Comparison of ENCODE assay signal across 1 cellular context in the genomic region with DNA sequence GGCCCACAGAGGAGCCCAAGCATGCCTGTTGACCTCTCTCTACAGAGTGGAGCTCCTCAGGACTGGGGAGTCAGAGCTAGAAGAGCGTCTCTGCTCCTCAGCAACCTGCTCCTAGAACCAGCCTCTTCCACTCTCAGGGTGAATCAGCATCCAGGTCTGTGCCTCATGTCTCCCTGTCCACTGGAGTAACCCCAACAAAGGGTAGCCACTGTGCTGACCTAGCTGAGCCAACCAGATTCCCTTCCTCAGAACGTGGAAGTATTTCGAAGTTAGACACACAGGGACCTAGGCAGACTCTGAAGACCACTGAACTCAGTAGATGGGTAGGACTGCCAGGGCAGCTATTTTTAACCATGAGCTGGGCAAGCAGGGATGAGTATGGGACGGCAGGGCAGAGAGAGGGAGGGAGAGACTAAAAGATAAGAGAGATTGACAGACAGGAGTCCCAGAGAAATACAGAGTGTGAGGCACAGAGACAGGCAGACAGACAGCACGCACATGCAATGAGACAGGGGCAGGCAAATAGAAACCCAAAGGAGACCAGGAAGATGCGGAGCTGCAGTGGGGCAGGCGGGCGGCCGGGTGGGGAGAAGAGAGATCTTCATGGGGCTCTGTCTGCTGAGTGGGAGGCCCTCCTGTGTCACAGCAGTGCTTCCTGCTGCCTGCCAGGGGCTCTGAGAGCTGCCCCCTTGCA.
TF ChIP-seq lines count a peak whose summit lies in the region.

No MANE protein-coding gene starts in this region.

TF ChIP-seq in K562, 482 proteins besides CTCF, POLR2A, EP300 and RAD21 (continued from another document and continues in another):
- TF ChIP-seq, protein P1, sequence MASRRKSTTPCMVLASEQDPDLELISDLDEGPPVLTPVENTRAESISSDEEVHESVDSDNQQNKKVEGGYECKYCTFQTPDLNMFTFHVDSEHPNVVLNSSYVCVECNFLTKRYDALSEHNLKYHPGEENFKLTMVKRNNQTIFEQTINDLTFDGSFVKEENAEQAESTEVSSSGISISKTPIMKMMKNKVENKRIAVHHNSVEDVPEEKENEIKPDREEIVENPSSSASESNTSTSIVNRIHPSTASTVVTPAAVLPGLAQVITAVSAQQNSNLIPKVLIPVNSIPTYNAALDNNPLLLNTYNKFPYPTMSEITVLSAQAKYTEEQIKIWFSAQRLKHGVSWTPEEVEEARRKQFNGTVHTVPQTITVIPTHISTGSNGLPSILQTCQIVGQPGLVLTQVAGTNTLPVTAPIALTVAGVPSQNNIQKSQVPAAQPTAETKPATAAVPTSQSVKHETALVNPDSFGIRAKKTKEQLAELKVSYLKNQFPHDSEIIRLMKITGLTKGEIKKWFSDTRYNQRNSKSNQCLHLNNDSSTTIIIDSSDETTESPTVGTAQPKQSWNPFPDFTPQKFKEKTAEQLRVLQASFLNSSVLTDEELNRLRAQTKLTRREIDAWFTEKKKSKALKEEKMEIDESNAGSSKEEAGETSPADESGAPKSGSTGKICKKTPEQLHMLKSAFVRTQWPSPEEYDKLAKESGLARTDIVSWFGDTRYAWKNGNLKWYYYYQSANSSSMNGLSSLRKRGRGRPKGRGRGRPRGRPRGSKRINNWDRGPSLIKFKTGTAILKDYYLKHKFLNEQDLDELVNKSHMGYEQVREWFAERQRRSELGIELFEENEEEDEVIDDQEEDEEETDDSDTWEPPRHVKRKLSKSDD (conservative IDR thresholded peaks at IDR 0.05; ENCODE audit: low read length): no peak
- no peak for TF ChIP-seq BRF1 (IDR thresholded peaks at IDR 0.05; ENCODE audit: borderline replicate concordance, extremely low read depth, insufficient read length)
- TF ChIP-seq ZNF134 (CRISPR knock-in tag; conservative IDR thresholded peaks at IDR 0.05): no peak
- TF ChIP-seq ADNP (tag; IDR thresholded peaks at IDR 0.05): no peak
- TF ChIP-seq L3MBTL2 (IDR thresholded peaks at IDR 0.05): no peak; the same call in 1 of the 2 replicates
- 0 out of 2 replicates have a peak, but pooled peaks have one; percentile 11 for TF ChIP-seq CBFA2T3 (IDR thresholded peaks at IDR 0.05)
- no peak for TF ChIP-seq NFIC (IDR thresholded peaks at IDR 0.05)
- no peak; the same call in 1 of the 2 replicates for TF ChIP-seq MGA (IDR thresholded peaks at IDR 0.05)
- TF ChIP-seq TOE1 (IDR thresholded peaks at IDR 0.05; ENCODE audit: borderline replicate concordance): no peak
- no peak for TF ChIP-seq TOE1 (CRISPR knock-in tag; IDR thresholded peaks at IDR 0.05; ENCODE audit: borderline replicate concordance, low read depth)
- no peak for TF ChIP-seq HNRNPH1 (optimal IDR thresholded peaks at IDR 0.05; ENCODE audit: low read depth, low read length)
- TF ChIP-seq, protein P2, sequence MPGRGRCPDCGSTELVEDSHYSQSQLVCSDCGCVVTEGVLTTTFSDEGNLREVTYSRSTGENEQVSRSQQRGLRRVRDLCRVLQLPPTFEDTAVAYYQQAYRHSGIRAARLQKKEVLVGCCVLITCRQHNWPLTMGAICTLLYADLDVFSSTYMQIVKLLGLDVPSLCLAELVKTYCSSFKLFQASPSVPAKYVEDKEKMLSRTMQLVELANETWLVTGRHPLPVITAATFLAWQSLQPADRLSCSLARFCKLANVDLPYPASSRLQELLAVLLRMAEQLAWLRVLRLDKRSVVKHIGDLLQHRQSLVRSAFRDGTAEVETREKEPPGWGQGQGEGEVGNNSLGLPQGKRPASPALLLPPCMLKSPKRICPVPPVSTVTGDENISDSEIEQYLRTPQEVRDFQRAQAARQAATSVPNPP (IDR thresholded peaks at IDR 0.05; ENCODE audit: borderline replicate concordance, insufficient read depth, insufficient read length): no peak
- TF ChIP-seq FOXM1 (IDR thresholded peaks at IDR 0.05; ENCODE audit: low read depth): no peak
- TF ChIP-seq FOXM1 (CRISPR knock-in tag; IDR thresholded peaks at IDR 0.05; ENCODE audit: low read depth): no peak
- TF ChIP-seq TBP (optimal IDR thresholded peaks at IDR 0.05; ENCODE audit: low read depth, low read length): no peak
- no peak for TF ChIP-seq ZNF707 (CRISPR knock-in tag; conservative IDR thresholded peaks at IDR 0.05)
- TF ChIP-seq, protein P3, sequence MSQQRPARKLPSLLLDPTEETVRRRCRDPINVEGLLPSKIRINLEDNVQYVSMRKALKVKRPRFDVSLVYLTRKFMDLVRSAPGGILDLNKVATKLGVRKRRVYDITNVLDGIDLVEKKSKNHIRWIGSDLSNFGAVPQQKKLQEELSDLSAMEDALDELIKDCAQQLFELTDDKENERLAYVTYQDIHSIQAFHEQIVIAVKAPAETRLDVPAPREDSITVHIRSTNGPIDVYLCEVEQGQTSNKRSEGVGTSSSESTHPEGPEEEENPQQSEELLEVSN (IDR thresholded peaks at IDR 0.05; ENCODE audit: borderline replicate concordance in 1 of 2, extremely low read depth in 1 of 2, insufficient read depth in 1 of 2, insufficient read length in 1 of 2, low read depth in 1 of 2, low read length in 1 of 2, poor library complexity in 1 of 2, severe bottlenecking in 1 of 2): no peak
- TF ChIP-seq ZNF75A (CRISPR knock-in tag; IDR thresholded peaks at IDR 0.05): no peak
- no peak for TF ChIP-seq ZNF347 (CRISPR knock-in tag; IDR thresholded peaks at IDR 0.05; ENCODE audit: low read depth)
- no peak for TF ChIP-seq AFF1 (IDR thresholded peaks at IDR 0.05; ENCODE audit: low read depth in 1 of 2, partially characterized antibody in 2 of 2)
- no peak for TF ChIP-seq ARID2 (IDR thresholded peaks at IDR 0.05)
- TF ChIP-seq, protein P4, sequence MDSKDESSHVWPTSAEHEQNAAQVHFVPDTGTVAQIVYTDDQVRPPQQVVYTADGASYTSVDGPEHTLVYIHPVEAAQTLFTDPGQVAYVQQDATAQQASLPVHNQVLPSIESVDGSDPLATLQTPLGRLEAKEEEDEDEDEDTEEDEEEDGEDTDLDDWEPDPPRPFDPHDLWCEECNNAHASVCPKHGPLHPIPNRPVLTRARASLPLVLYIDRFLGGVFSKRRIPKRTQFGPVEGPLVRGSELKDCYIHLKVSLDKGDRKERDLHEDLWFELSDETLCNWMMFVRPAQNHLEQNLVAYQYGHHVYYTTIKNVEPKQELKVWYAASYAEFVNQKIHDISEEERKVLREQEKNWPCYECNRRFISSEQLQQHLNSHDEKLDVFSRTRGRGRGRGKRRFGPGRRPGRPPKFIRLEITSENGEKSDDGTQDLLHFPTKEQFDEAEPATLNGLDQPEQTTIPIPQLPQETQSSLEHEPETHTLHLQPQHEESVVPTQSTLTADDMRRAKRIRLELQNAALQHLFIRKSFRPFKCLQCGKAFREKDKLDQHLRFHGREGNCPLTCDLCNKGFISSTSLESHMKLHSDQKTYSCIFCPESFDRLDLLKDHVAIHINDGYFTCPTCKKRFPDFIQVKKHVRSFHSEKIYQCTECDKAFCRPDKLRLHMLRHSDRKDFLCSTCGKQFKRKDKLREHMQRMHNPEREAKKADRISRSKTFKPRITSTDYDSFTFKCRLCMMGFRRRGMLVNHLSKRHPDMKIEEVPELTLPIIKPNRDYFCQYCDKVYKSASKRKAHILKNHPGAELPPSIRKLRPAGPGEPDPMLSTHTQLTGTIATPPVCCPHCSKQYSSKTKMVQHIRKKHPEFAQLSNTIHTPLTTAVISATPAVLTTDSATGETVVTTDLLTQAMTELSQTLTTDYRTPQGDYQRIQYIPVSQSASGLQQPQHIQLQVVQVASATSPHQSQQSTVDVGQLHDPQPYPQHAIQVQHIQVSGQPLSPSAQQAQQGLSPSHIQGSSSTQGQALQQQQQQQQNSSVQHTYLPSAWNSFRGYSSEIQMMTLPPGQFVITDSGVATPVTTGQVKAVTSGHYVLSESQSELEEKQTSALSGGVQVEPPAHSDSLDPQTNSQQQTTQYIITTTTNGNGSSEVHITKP (IDR thresholded peaks at IDR 0.05; ENCODE audit: partially characterized antibody): peak; percentile 33
- no peak for TF ChIP-seq NFIX (CRISPR knock-in tag; IDR thresholded peaks at IDR 0.05; ENCODE audit: low read depth)
- TF ChIP-seq NR2F6 (CRISPR knock-in tag; IDR thresholded peaks at IDR 0.05): no peak
- TF ChIP-seq ATF1 (CRISPR knock-in tag; IDR thresholded peaks at IDR 0.05): no peak
- TF ChIP-seq ATF1 (tag; IDR thresholded peaks at IDR 0.05): peak; percentile 21; the same call in 1 of the 2 replicates
- no peak for TF ChIP-seq HSF4 (CRISPR knock-in tag; IDR thresholded peaks at IDR 0.05; ENCODE audit: borderline replicate concordance)
- TF ChIP-seq MXI1 (IDR thresholded peaks at IDR 0.05; ENCODE audit: low read depth, low read length): no peak
- TF ChIP-seq SAFB (IDR thresholded peaks at IDR 0.05; ENCODE audit: borderline replicate concordance, low read depth, low read length): no peak
